In genomic region chr11:130000552-130001176, GRCh38 we compare ENCODE assay signal across 9 cellular contexts. TPM values are rescaled to one million over a fixed set of nuclear protein-coding genes. Genes with fewer than 3 reads are reported as not detected.
DNase-seq lines count a peak whose midpoint lies in the region; ATAC-seq and TF ChIP-seq lines count a peak whose summit lies in the region.
"Had no signal": no experiment of that assay in that cellular context is flagged by ENCODE, and none has a peak within 500 bp of the region (broad histone marks: within the 10 kb centered on the region; RNA-seq: fewer than 3 reads in every experiment).

No MANE protein-coding gene starts in this region.

- no peak overlapping the region for H4K8ac ChIP-seq in mesendoderm (ENCODE audit: low read depth, low read length)

- ATAC-seq in HG02870 (IDR thresholded peaks at IDR 0.05; ENCODE audit: unreplicated experiment) (no peak), HG02798 (IDR thresholded peaks at IDR 0.05; ENCODE audit: poor library complexity, unreplicated experiment) (no peak)

- no peak for TF ChIP-seq POLR2A in uterus (IDR thresholded peaks at IDR 0.05)

- H3K79me1 ChIP-seq in mesendoderm (ENCODE audit: low read length): peaks cover 8% of the 10 kb centered on the region

- H4K5ac ChIP-seq in mesendoderm (ENCODE audit: low read length): no peak overlapping the region

- no peak overlapping the region for H2BK15ac ChIP-seq in mesendoderm (replicated peaks; ENCODE audit: low read depth)

- peak overlapping the region; percentile 51 for H3K4me3 ChIP-seq in cardiac muscle cell
- no peak overlapping the region for H3K4me3 ChIP-seq in right atrium auricular region
- peak overlapping the region; percentile 96 to 99 for H3K4me3 ChIP-seq in ascending aorta
- no peak overlapping the region for H3K4me3 ChIP-seq in mesendoderm (ENCODE audit: low read length)
- H3K4me3 ChIP-seq in uterus: peak overlapping the region in 1 of 2 donors; percentile 84

- peaks cover 6% of the 10 kb centered on the region for H3K4me1 ChIP-seq in cardiac muscle cell (ENCODE audit: low read depth)
- H3K4me1 ChIP-seq in right atrium auricular region: peaks cover 0 to 31% of the 10 kb centered on the region in 2 donors
- peaks cover 3 to 23% of the 10 kb centered on the region in 2 donors for H3K4me1 ChIP-seq in ascending aorta
- no peaks in the 10 kb centered on the region for H3K4me1 ChIP-seq in mesendoderm (ENCODE audit: control insufficient read depth, low read depth, low read length)
- peaks cover 0 to 4% of the 10 kb centered on the region in 2 donors for H3K4me1 ChIP-seq in uterus

- DNase-seq in cardiac muscle cell (ENCODE audit: low read depth in 1 of 2, low spot score in 1 of 2) (no peak), right atrium auricular region (ENCODE audit: low spot score) (no peak), ascending aorta (ENCODE audit: low spot score in 2 of 2) (no peak), mesendoderm (no peak), uterus (no peak), SW 1271 (lab: John Stamatoyannopoulos, UW) (no peak)
- DNase-seq: SIG-M5 had no signal

- intact Hi-C loops in ascending aorta (cut with DNase I): loop anchor here (5.0 kb wide), 3 partner anchors 103 to 402 kb away; partner anchors contain the start of genes NFRKB and ZBTB44
- intact Hi-C loops in uterus (cut with DNase I; ENCODE audit: low total_unique reads): no loop called here

- H3K27me3 ChIP-seq in cardiac muscle cell (no peaks in the 10 kb centered on the region), right atrium auricular region (no peaks in the 10 kb centered on the region), ascending aorta (no peaks in the 10 kb centered on the region), mesendoderm (ENCODE audit: insufficient read depth, low read length, poor library complexity) (no peaks in the 10 kb centered on the region), uterus (no peaks in the 10 kb centered on the region)

- no peak overlapping the region for H3K23ac ChIP-seq in mesendoderm (ENCODE audit: low read length)

- H3K27ac ChIP-seq in cardiac muscle cell (peak overlapping the region; percentile 98), right atrium auricular region (peak overlapping the region in 1 of 2 donors; percentile 100), ascending aorta (peak overlapping the region; percentile 97 to 100), mesendoderm (ENCODE audit: low read depth, low read length) (no peak overlapping the region), uterus (peak overlapping the region; percentile 100)

- H3K9me3 ChIP-seq in cardiac muscle cell (ENCODE audit: low read depth): no peaks in the 10 kb centered on the region
- no peaks in the 10 kb centered on the region for H3K9me3 ChIP-seq in right atrium auricular region
- no peaks in the 10 kb centered on the region for H3K9me3 ChIP-seq in ascending aorta
- H3K9me3 ChIP-seq in uterus: no peaks in the 10 kb centered on the region

- no peak overlapping the region for H3K4ac ChIP-seq in mesendoderm (ENCODE audit: low read depth, low read length)

- peak overlapping the region; percentile 93 for H3K9ac ChIP-seq in mesendoderm (ENCODE audit: low read length)

- H2BK120ac ChIP-seq in mesendoderm (ENCODE audit: low read depth, low read length): no peak overlapping the region

- WGBS in mesendoderm (ENCODE audit: extremely low coverage, insufficient coverage, low lambda C conversion rate): no CpG with 5 or more reads among the region's 18 CpGs

- no peak overlapping the region for H3K4me2 ChIP-seq in mesendoderm (ENCODE audit: low read length)

- peak overlapping the region; percentile 96 for H3K56ac ChIP-seq in mesendoderm (ENCODE audit: low read length)

- H2AK5ac ChIP-seq in mesendoderm (ENCODE audit: low read length): no peak overlapping the region

- no peak overlapping the region for H2BK5ac ChIP-seq in mesendoderm (ENCODE audit: low read length)

- TF ChIP-seq CTCF in cardiac muscle cell (IDR thresholded peaks at IDR 0.05; ENCODE audit: low read depth, low read length) (no peak), right atrium auricular region (IDR thresholded peaks at IDR 0.05) (no peak), ascending aorta (IDR thresholded peaks at IDR 0.05) (no peak), uterus (IDR thresholded peaks at IDR 0.05) (no peak)

- peaks cover 31% of the 10 kb centered on the region for H3K79me2 ChIP-seq in mesendoderm (ENCODE audit: control insufficient read depth, insufficient read depth, low read length)

- no peaks in the 10 kb centered on the region for H3K36me3 ChIP-seq in cardiac muscle cell
- no peaks in the 10 kb centered on the region for H3K36me3 ChIP-seq in right atrium auricular region
- H3K36me3 ChIP-seq in ascending aorta: no peaks in the 10 kb centered on the region
- H3K36me3 ChIP-seq in mesendoderm (ENCODE audit: control insufficient read depth, insufficient read depth, low read length): no peaks in the 10 kb centered on the region
- no peaks in the 10 kb centered on the region for H3K36me3 ChIP-seq in uterus

- H3K18ac ChIP-seq in mesendoderm (ENCODE audit: low read length): no peak overlapping the region

RNA-seq across cellular contexts. Expression of gene PRDM10, which starts 2.0 kb away (rescaled TPM):
- total RNA-seq in cardiac muscle cell (6.6 and 12.0 TPM in 2 replicates), right atrium auricular region (1 to 10 TPM; 4.3 TPM), ascending aorta (48.1 TPM), uterus (10 to 100 TPM in 1 of 4 donors, 1 to 10 TPM in 2, under 1 TPM in 1; 0.29 to 18.6 (median 6.7) TPM)
- polyA plus RNA-seq in cardiac muscle cell: 2.2 and 4.1 TPM in 2 replicates
- polyA plus RNA-seq in mesendoderm (2013, experiment 1 of 2): 7.0 TPM
- 6.5 TPM for polyA plus RNA-seq in mesendoderm (2013, experiment 2 of 2)

Comparison
In these comparisons a context has a peak if more than half of its experiments do, and no peak if none do; other contexts are left out.
1. H3K4me3 ChIP-seq: peak in cardiac muscle cell (single experiment) and ascending aorta (2 of 2); none in right atrium auricular region (0 of 2) and mesendoderm (single experiment).